Comparison of ENCODE assay signal across 12 cellular contexts in the genomic region with DNA sequence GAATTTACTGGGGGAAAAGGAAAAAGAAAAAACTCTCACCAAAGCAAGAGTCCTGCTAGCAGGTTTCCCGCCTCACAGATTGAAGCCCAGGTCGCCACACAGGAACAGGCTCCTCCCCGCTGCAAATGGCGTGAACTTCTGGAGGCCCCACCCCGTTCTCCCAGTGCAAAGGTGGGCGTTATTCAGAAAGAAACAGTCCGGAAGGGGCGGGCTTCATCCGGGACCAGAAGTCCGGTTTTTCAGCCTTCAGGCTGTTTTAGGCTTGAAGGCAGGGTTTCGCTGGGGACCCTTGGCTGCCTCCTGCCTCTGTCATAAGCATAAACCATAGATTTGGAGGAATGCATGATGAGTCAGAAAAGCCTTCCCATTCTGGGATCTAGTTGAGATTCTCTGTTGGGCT.
DNase-seq lines count a peak whose midpoint lies in the region; ATAC-seq, FAIRE-seq and TF ChIP-seq lines count a peak whose summit lies in the region.
"Had no signal": no experiment of that assay in that cellular context is flagged by ENCODE, and none has a peak within 500 bp of the region (broad histone marks: within the 10 kb centered on the region; RNA-seq: fewer than 3 reads in every experiment).

No MANE protein-coding gene starts in this region.

- H4K8ac ChIP-seq in mesenchymal stem cell (ENCODE audit: low read length) = peak overlapping the region; percentile 49

- no peak overlapping the region for H3K23ac ChIP-seq in mesenchymal stem cell (ENCODE audit: low read length in 2 of 2)

- H4K91ac ChIP-seq in mesenchymal stem cell (ENCODE audit: low read length) = no peak overlapping the region

- TF ChIP-seq CTCF in A549 (IDR thresholded peaks at IDR 0.05) (no peak), chondrocyte (IDR thresholded peaks at IDR 0.05) (no peak)

- H3K9me3 ChIP-seq in A549 (no peaks in the 10 kb centered on the region), HUES6 (ENCODE audit: control insufficient read depth, insufficient read depth, low read depth, low read length) (no peaks in the 10 kb centered on the region), mesenchymal stem cell (ENCODE audit: control insufficient read depth, low read length) (no peaks in the 10 kb centered on the region)
- H3K9me3 ChIP-seq: Peyer's patch had no signal

- no peak overlapping the region for H3K14ac ChIP-seq in mesenchymal stem cell (ENCODE audit: low read length in 2 of 2)

- H3K27me3 ChIP-seq in HUES6 (ENCODE audit: control insufficient read depth, insufficient read depth, low read length) (no peaks in the 10 kb centered on the region), mesenchymal stem cell (ENCODE audit: control insufficient read depth in 1 of 2, insufficient read depth in 1 of 2, low read length in 2 of 2) (no peaks in the 10 kb centered on the region)
- H3K27me3 ChIP-seq: Peyer's patch had no signal

- no peak overlapping the region for H2BK12ac ChIP-seq in mesenchymal stem cell (ENCODE audit: low read length in 2 of 2)

- TF ChIP-seq RAD21 in A549 (conservative IDR thresholded peaks at IDR 0.05 in 1 of 2, IDR thresholded peaks at IDR 0.05 in 1 of 2) = no peak

- no peaks in the 10 kb centered on the region for H3K79me1 ChIP-seq in mesenchymal stem cell (replicated peaks; ENCODE audit: low read length, poor library complexity, severe bottlenecking)

- H2BK120ac ChIP-seq in mesenchymal stem cell (ENCODE audit: low read depth, low read length) = no peak overlapping the region

- H3K27ac Mint-ChIP-seq in chondrocyte (ENCODE audit: unreplicated experiment) = no peak overlapping the region
- H3K27ac Mint-ChIP-seq: activated naive CD8-positive, alpha-beta T cell treated with anti-CD3 and anti-CD28 coated beads, Interleukin-2, amount 50 U/mL, for 24 hours; CD4-positive, alpha-beta memory T cell had no signal

- H2AFZ ChIP-seq in mesenchymal stem cell (ENCODE audit: low read depth, low read length) = no peak overlapping the region

- no peaks in the 10 kb centered on the region for H3K9me3 Mint-ChIP-seq in chondrocyte (ENCODE audit: low read depth)
- H3K9me3 Mint-ChIP-seq: activated naive CD8-positive, alpha-beta T cell treated with anti-CD3 and anti-CD28 coated beads, Interleukin-2, amount 50 U/mL, for 24 hours had no signal

- H3K36me3 ChIP-seq in HUES6 (ENCODE audit: control insufficient read depth, insufficient read depth, low read length) (no peaks in the 10 kb centered on the region), mesenchymal stem cell (ENCODE audit: control insufficient read depth in 1 of 2, insufficient read depth in 2 of 2, low read depth in 1 of 2, low read length in 2 of 2) (no peaks in the 10 kb centered on the region)
- H3K36me3 ChIP-seq: Peyer's patch had no signal

- WGBS in A549 (ENCODE audit: missing lambda C conversion rate) = 25% methylated on average over 11 of the region's 11 CpGs
- WGBS in mesenchymal stem cell = 55% methylated on average over 11 of the region's 11 CpGs

- H2AK5ac ChIP-seq in mesenchymal stem cell (ENCODE audit: low read length, severe bottlenecking) = no peak overlapping the region

- DNase-seq in A549 (ENCODE audit: low read depth in 1 of 2, low spot score in 1 of 2) (peak in 1 of 2 experiments; percentile 7), chondrocyte (ENCODE audit: low spot score) (peak; percentile 54), mesenchymal stem cell (peak; percentile 32), superior temporal gyrus (ENCODE audit: extremely low spot score) (no peak)
- no peak for DNase-seq in activated CD4-positive, CD25-positive, alpha-beta regulatory T cell treated with anti-CD3 and anti-CD28 coated beads, Interleukin-2, amount 50 U/mL, for 72 hours
- DNase-seq: activated naive CD8-positive, alpha-beta T cell treated with anti-CD3 and anti-CD28 coated beads, Interleukin-2, amount 50 U/mL, for 24 hours; CD4-positive, alpha-beta memory T cell had no signal

- H2BK15ac ChIP-seq in mesenchymal stem cell (ENCODE audit: low read depth, poor library complexity, severe bottlenecking) = no peak overlapping the region

- CTCF ChIA-PET in A549 (lab: Yijun Ruan, JAX) = no interaction called here

- no peaks in the 10 kb centered on the region for H3K4me1 ChIP-seq in A549
- H3K4me1 ChIP-seq in HUES6 (ENCODE audit: control insufficient read depth, insufficient read depth, low read length) = no peaks in the 10 kb centered on the region
- H3K4me1 ChIP-seq in mesenchymal stem cell (ENCODE audit: control insufficient read depth, insufficient read depth, low read depth, low read length) = no peaks in the 10 kb centered on the region
- H3K4me1 ChIP-seq: Peyer's patch had no signal

- H3K36me3 Mint-ChIP-seq in chondrocyte (ENCODE audit: low read depth) = no peaks in the 10 kb centered on the region
- H3K36me3 Mint-ChIP-seq: CD4-positive, alpha-beta memory T cell had no signal

- no peak overlapping the region for H3K18ac ChIP-seq in mesenchymal stem cell (ENCODE audit: low read depth in 1 of 2, low read length in 2 of 2)

- no peak for TF ChIP-seq EP300 in A549 (IDR thresholded peaks at IDR 0.05)

- no peak for FAIRE-seq in A549 (lab: Jason Lieb, UNC)

- peak overlapping the region; percentile 48 for H3K4me2 ChIP-seq in A549
- H3K4me2 ChIP-seq in mesenchymal stem cell (ENCODE audit: low read length, poor library complexity, severe bottlenecking) = no peak overlapping the region

- no peak overlapping the region for H3K4ac ChIP-seq in mesenchymal stem cell (ENCODE audit: low read depth in 1 of 2, low read length in 2 of 2)

- ATAC-seq in A549 (peak in 1 of 2 experiments; percentile 60; a peak in 3 of 6 replicates), HG03469 (IDR thresholded peaks at IDR 0.05; ENCODE audit: unreplicated experiment) (no peak), HG03521 (IDR thresholded peaks at IDR 0.05; ENCODE audit: unreplicated experiment) (no peak)
- ATAC-seq: activated naive CD8-positive, alpha-beta T cell treated with anti-CD3 and anti-CD28 coated beads, Interleukin-2, amount 50 U/mL, for 24 hours had no signal

- no peak overlapping the region for H2BK5ac ChIP-seq in mesenchymal stem cell (ENCODE audit: low read depth, low read length, poor library complexity, severe bottlenecking)

- H3K4me3 Mint-ChIP-seq in chondrocyte (ENCODE audit: unreplicated experiment) = peak overlapping the region; percentile 63
- H3K4me3 Mint-ChIP-seq: activated naive CD8-positive, alpha-beta T cell treated with anti-CD3 and anti-CD28 coated beads, Interleukin-2, amount 50 U/mL, for 24 hours; neural crest cell had no signal

- POLR2A ChIA-PET in A549 (lab: Yijun Ruan, JAX) = no interaction called here

- no peaks in the 10 kb centered on the region for H3K4me1 Mint-ChIP-seq in chondrocyte (ENCODE audit: low read depth)
- H3K4me1 Mint-ChIP-seq: activated naive CD8-positive, alpha-beta T cell treated with anti-CD3 and anti-CD28 coated beads, Interleukin-2, amount 50 U/mL, for 24 hours; neural crest cell had no signal

- TF ChIP-seq POLR2A in A549 (IDR thresholded peaks at IDR 0.05; ENCODE audit: low read length) = no peak

- H3K27ac ChIP-seq in A549 (no peak overlapping the region), HUES6 (ENCODE audit: low read depth, low read length) (no peak overlapping the region), mesenchymal stem cell (ENCODE audit: low read length, poor library complexity, severe bottlenecking) (no peak overlapping the region)
- H3K27ac ChIP-seq: Peyer's patch had no signal

- H3K4me3 ChIP-seq in A549 = no peak overlapping the region; the same call in 2 of the 3 replicates
- H3K4me3 ChIP-seq in HUES6 (ENCODE audit: low read depth, low read length) = peak overlapping the region; percentile 25
- peak overlapping the region in 1 of 2 experiments; percentile 60 for H3K4me3 ChIP-seq in mesenchymal stem cell (ENCODE audit: insufficient read depth in 1 of 2, low read depth in 1 of 2, low read length in 2 of 2)

- H3K27me3 Mint-ChIP-seq in chondrocyte (ENCODE audit: low read depth) = no peaks in the 10 kb centered on the region

- H3K9ac ChIP-seq in HUES6 (ENCODE audit: low read length) = no peak overlapping the region
- H3K9ac ChIP-seq in mesenchymal stem cell (ENCODE audit: low read length) = peak overlapping the region; percentile 63

TF ChIP-seq in A549, 52 proteins besides CTCF, POLR2A, EP300 and RAD21:
- TF ChIP-seq ESRRA (IDR thresholded peaks at IDR 0.05; ENCODE audit: borderline replicate concordance, low read length) = no peak
- no peak for TF ChIP-seq HOXB5 (CRISPR knock-in tag; IDR thresholded peaks at IDR 0.05)
- no peak for TF ChIP-seq PBX3 (IDR thresholded peaks at IDR 0.05)
- TF ChIP-seq, protein P1, sequence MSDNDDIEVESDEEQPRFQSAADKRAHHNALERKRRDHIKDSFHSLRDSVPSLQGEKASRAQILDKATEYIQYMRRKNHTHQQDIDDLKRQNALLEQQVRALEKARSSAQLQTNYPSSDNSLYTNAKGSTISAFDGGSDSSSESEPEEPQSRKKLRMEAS (IDR thresholded peaks at IDR 0.05) = no peak
- no peak for TF ChIP-seq CHD4 (IDR thresholded peaks at IDR 0.05; ENCODE audit: borderline replicate concordance)
- TF ChIP-seq TP53 (CRISPR knock-in tag; IDR thresholded peaks at IDR 0.05) = no peak
- no peak for TF ChIP-seq HDAC2 (IDR thresholded peaks at IDR 0.05)
- TF ChIP-seq, protein P2, sequence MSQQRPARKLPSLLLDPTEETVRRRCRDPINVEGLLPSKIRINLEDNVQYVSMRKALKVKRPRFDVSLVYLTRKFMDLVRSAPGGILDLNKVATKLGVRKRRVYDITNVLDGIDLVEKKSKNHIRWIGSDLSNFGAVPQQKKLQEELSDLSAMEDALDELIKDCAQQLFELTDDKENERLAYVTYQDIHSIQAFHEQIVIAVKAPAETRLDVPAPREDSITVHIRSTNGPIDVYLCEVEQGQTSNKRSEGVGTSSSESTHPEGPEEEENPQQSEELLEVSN (IDR thresholded peaks at IDR 0.05; ENCODE audit: borderline replicate concordance, low read depth) = no peak
- TF ChIP-seq RARB (CRISPR knock-in tag; IDR thresholded peaks at IDR 0.05) = no peak
- no peak for TF ChIP-seq CEBPB (IDR thresholded peaks at IDR 0.05)
- no peak for TF ChIP-seq GATA3 (IDR thresholded peaks at IDR 0.05; ENCODE audit: borderline replicate concordance)

Comparison
In these comparisons a context has a peak if more than half of its experiments do, and no peak if none do; other contexts are left out.
1. DNase-seq: peak in chondrocyte (single experiment) and mesenchymal stem cell (single experiment); none in superior temporal gyrus (single experiment) and activated CD4-positive, CD25-positive, alpha-beta regulatory T cell treated with anti-CD3 and anti-CD28 coated beads, Interleukin-2, amount 50 U/mL, for 72 hours (single experiment).